ENCODE assay signal across 12 cellular contexts in genomic region chr6:8017705-8018104, GRCh38. TPM values are rescaled to one million over a fixed set of nuclear protein-coding genes. Genes with fewer than 3 reads are reported as not detected.
A peak's percentile ranks its signal among the peaks of the same experiment; 100 is the strongest.
DNase-seq lines count a peak whose midpoint lies in the region; ATAC-seq and TF ChIP-seq lines count a peak whose summit lies in the region.
"Had no signal": no experiment of that assay in that cellular context is flagged by ENCODE, and none has a peak within 500 bp of the region (broad histone marks: within the 10 kb centered on the region; RNA-seq: fewer than 3 reads in every experiment).

No MANE protein-coding gene starts in this region.

- TF ChIP-seq POLR2A in transverse colon (IDR thresholded peaks at IDR 0.05): no peak
- no peak for TF ChIP-seq POLR2A in Peyer's patch (IDR thresholded peaks at IDR 0.05)

- H3K27me3 ChIP-seq in transverse colon: no peaks in the 10 kb centered on the region
- H3K27me3 ChIP-seq in Peyer's patch: no peaks in the 10 kb centered on the region

- H3K9me3 ChIP-seq in transverse colon (no peaks in the 10 kb centered on the region), Peyer's patch (no peaks in the 10 kb centered on the region)

- H3K4me3 ChIP-seq in transverse colon (no peak overlapping the region), Peyer's patch (no peak overlapping the region)

- peaks cover 5 to 14% of the 10 kb centered on the region in 2 donors for H3K4me1 Mint-ChIP-seq in natural killer cell treated with Interleukin-12 subunit alpha and Interleukin-12 subunit beta and Interleukin-15 and Interleukin-18, amount 100 ng/mL, for 72 hours (ENCODE audit: low read depth in 2 of 2)
- peaks cover 0 to 5% of the 10 kb centered on the region in 2 donors for H3K4me1 Mint-ChIP-seq in natural killer cell
- peaks cover 6% of the 10 kb centered on the region for H3K4me1 Mint-ChIP-seq in activated CD4-positive, alpha-beta memory T cell treated with anti-CD3 and anti-CD28 coated beads for 36 hours (ENCODE audit: low read depth)

- WGBS in transverse colon (ENCODE audit: low coverage in 1 of 2), 2 donors: 76 to 78% methylated on average over 6 to 7 of the region's 7 CpGs

- H3K36me3 Mint-ChIP-seq in natural killer cell treated with Interleukin-12 subunit alpha and Interleukin-12 subunit beta and Interleukin-15 and Interleukin-18, amount 100 ng/mL, for 72 hours: peaks cover 6% of the 10 kb centered on the region
- peaks cover 7% of the 10 kb centered on the region for H3K36me3 Mint-ChIP-seq in natural killer cell
- peaks cover 24% of the 10 kb centered on the region for H3K36me3 Mint-ChIP-seq in activated CD4-positive, alpha-beta memory T cell treated with anti-CD3 and anti-CD28 coated beads for 36 hours

- no peaks in the 10 kb centered on the region for H3K27me3 Mint-ChIP-seq in natural killer cell treated with Interleukin-12 subunit alpha and Interleukin-12 subunit beta and Interleukin-15 and Interleukin-18, amount 100 ng/mL, for 72 hours
- no peaks in the 10 kb centered on the region for H3K27me3 Mint-ChIP-seq in natural killer cell (ENCODE audit: low read depth in 2 of 2)
- H3K27me3 Mint-ChIP-seq in activated CD4-positive, alpha-beta memory T cell treated with anti-CD3 and anti-CD28 coated beads for 36 hours: no peaks in the 10 kb centered on the region
- H3K27me3 Mint-ChIP-seq: dendritic cell treated with granulocyte-macrophage colony-stimulating factor and Interleukin-4, amounts not matched to agents 40 ng/mL and 50 ng/mL, for 4 days had no signal

- peak overlapping the region; percentile 7 to 65 for H3K27ac Mint-ChIP-seq in natural killer cell treated with Interleukin-12 subunit alpha and Interleukin-12 subunit beta and Interleukin-15 and Interleukin-18, amount 100 ng/mL, for 72 hours
- no peak overlapping the region for H3K27ac Mint-ChIP-seq in natural killer cell
- H3K27ac Mint-ChIP-seq in activated CD4-positive, alpha-beta memory T cell treated with anti-CD3 and anti-CD28 coated beads for 36 hours: peak overlapping the region; percentile 93
- H3K27ac Mint-ChIP-seq: dendritic cell treated with granulocyte-macrophage colony-stimulating factor and Interleukin-4, amounts not matched to agents 40 ng/mL and 50 ng/mL, for 4 days; mesothelial cell of epicardium had no signal

- CTCF ChIA-PET in activated CD4-positive, alpha-beta memory T cell treated with anti-CD3 and anti-CD28 coated beads for 36 hours (lab: Charles Lee): interaction anchor here (0.7 to 1.2 kb wide), 2 partner anchors 11 to 16 kb away, joined by 3 read pairs; no protein-coding TSS in a partner anchor

- peaks cover 0 to 10% (median 0%) of the 10 kb centered on the region in 4 donors for H3K36me3 ChIP-seq in transverse colon
- H3K36me3 ChIP-seq in Peyer's patch: peaks cover 0 to 7% (median 0%) of the 10 kb centered on the region in 3 donors

- intact Hi-C loops in natural killer cell (cut with micrococcal nuclease) (no loop called here), transverse colon (cut with DNase I; ENCODE audit: low total_unique reads) (no loop called here)
- intact Hi-C loops in activated CD4-positive, alpha-beta memory T cell treated with anti-CD3 and anti-CD28 coated beads for 36 hours (cut with micrococcal nuclease): no loop called here

- POLR2A ChIA-PET in activated CD4-positive, alpha-beta memory T cell treated with anti-CD3 and anti-CD28 coated beads for 36 hours (lab: Charles Lee): interaction anchor here (0.7 to 1.6 kb wide), 2 partner anchors 85 to 108 kb away, joined by 3 to 4 read pairs; partner anchors contain the start of gene EEF1E1

- no peak overlapping the region for H3K27ac ChIP-seq in transverse colon
- no peak overlapping the region for H3K27ac ChIP-seq in Peyer's patch

- H3K4me3 Mint-ChIP-seq in natural killer cell treated with Interleukin-12 subunit alpha and Interleukin-12 subunit beta and Interleukin-15 and Interleukin-18, amount 100 ng/mL, for 72 hours: peak overlapping the region; percentile 14
- H3K4me3 Mint-ChIP-seq in natural killer cell: no peak overlapping the region
- H3K4me3 Mint-ChIP-seq in activated CD4-positive, alpha-beta memory T cell treated with anti-CD3 and anti-CD28 coated beads for 36 hours: peak overlapping the region; percentile 78
- H3K4me3 Mint-ChIP-seq: dendritic cell treated with granulocyte-macrophage colony-stimulating factor and Interleukin-4, amounts not matched to agents 40 ng/mL and 50 ng/mL, for 4 days; mesothelial cell of epicardium had no signal

- no peaks in the 10 kb centered on the region for H3K4me1 ChIP-seq in transverse colon
- no peaks in the 10 kb centered on the region for H3K4me1 ChIP-seq in Peyer's patch

- TF ChIP-seq CTCF in natural killer cell (IDR thresholded peaks at IDR 0.05) (no peak), transverse colon (IDR thresholded peaks at IDR 0.05) (no peak), Peyer's patch (IDR thresholded peaks at IDR 0.05) (no peak)

- in situ Hi-C loops in transverse colon (cut with MboI; ENCODE audit: low pct_ligation_motif_present in 1 of 4, low pct_unique_long_range_greater_than_20kb in 1 of 4, low sequenced_read_pairs in 3 of 4): no loop called here

- no peak for ATAC-seq in natural killer cell treated with Interleukin-12 subunit alpha and Interleukin-12 subunit beta and Interleukin-15 and Interleukin-18, amount 100 ng/mL, for 72 hours
- no peak for ATAC-seq in natural killer cell
- peak; percentile 32 for ATAC-seq in HG02798 (IDR thresholded peaks at IDR 0.05; ENCODE audit: poor library complexity, unreplicated experiment)
- no peak for ATAC-seq in esophagus mucosa

- TF ChIP-seq EP300 in transverse colon (IDR thresholded peaks at IDR 0.05; ENCODE audit: low read depth): no peak

- DNase-seq in natural killer cell treated with Interleukin-12 subunit alpha and Interleukin-12 subunit beta and Interleukin-15 and Interleukin-18, amount 100 ng/mL, for 72 hours (ENCODE audit: low spot score): no peak
- DNase-seq in natural killer cell (no peak), anterior cingulate cortex (lab: John Stamatoyannopoulos, UW) (no peak), transverse colon (no peak), Peyer's patch (no peak)
- no peak for DNase-seq in activated CD4-positive, alpha-beta memory T cell treated with anti-CD3 and anti-CD28 coated beads for 36 hours
- DNase-seq: NCI-H226, posterior cingulate gyrus had no signal

- peaks cover 3% of the 10 kb centered on the region for H3K9me3 Mint-ChIP-seq in natural killer cell treated with Interleukin-12 subunit alpha and Interleukin-12 subunit beta and Interleukin-15 and Interleukin-18, amount 100 ng/mL, for 72 hours
- peaks cover 0 to 3% of the 10 kb centered on the region in 2 donors for H3K9me3 Mint-ChIP-seq in natural killer cell
- H3K9me3 Mint-ChIP-seq in activated CD4-positive, alpha-beta memory T cell treated with anti-CD3 and anti-CD28 coated beads for 36 hours: no peaks in the 10 kb centered on the region
- H3K9me3 Mint-ChIP-seq: dendritic cell treated with granulocyte-macrophage colony-stimulating factor and Interleukin-4, amounts not matched to agents 40 ng/mL and 50 ng/mL, for 4 days had no signal

RNA-seq across cellular contexts. Expression of gene BLOC1S5, which starts 46.5 kb away (rescaled TPM):
- total RNA-seq in natural killer cell treated with Interleukin-12 subunit alpha and Interleukin-12 subunit beta and Interleukin-15 and Interleukin-18, amount 100 ng/mL, for 72 hours: 10 to 100 TPM; 12.2 to 15.8 TPM
- 10 to 100 TPM; 11.2 to 15.9 (median 15.4) TPM for total RNA-seq in natural killer cell
- total RNA-seq in activated CD4-positive, alpha-beta memory T cell treated with anti-CD3 and anti-CD28 coated beads for 36 hours: 10 to 100 TPM; 18.3 to 23.8 TPM
- total RNA-seq in esophagus mucosa: 6.5 TPM
- total RNA-seq in transverse colon: 10 to 100 TPM in 2 of 4 donors, 1 to 10 TPM in 2; 2.0 to 12.7 (median 10.3) TPM
- total RNA-seq in Peyer's patch: 10 to 100 TPM in 1 of 4 donors, 1 to 10 TPM in 3; 4.6 to 11.6 (median 8.7) TPM

Comparison
In these comparisons a context has a peak if more than half of its experiments do, and no peak if none do; other contexts are left out.
1. H3K27ac Mint-ChIP-seq: peak in natural killer cell treated with Interleukin-12 subunit alpha and Interleukin-12 subunit beta and Interleukin-15 and Interleukin-18, amount 100 ng/mL, for 72 hours (2 of 2) and activated CD4-positive, alpha-beta memory T cell treated with anti-CD3 and anti-CD28 coated beads for 36 hours (single experiment); none in natural killer cell (0 of 2).